ENCODE assay signal across 1 cellular context in the genomic region with DNA sequence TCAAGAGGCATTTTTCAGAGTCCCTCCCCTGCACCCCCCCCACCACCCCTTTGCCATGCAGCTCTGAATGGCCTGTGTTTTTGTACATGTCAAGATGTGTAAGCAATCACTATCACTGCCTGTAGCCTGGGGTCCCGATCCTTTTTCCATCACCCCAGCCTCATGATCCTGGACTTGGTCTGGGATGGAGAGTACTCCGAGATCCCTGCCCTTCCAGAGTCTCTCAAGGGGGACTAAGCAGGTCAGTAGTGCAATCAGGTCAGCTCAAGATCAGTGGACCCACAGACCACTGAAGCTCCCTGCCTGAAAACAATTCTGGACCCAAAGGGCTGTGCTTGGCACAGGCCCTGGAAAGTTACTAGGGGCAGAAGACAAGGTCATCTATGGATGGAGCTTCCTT.
TF ChIP-seq lines count a peak whose summit lies in the region.

No MANE protein-coding gene starts in this region.

TF ChIP-seq in HepG2, 621 proteins besides CTCF, POLR2A, EP300 and RAD21 (continued from another document):
- TF ChIP-seq, protein P1, sequence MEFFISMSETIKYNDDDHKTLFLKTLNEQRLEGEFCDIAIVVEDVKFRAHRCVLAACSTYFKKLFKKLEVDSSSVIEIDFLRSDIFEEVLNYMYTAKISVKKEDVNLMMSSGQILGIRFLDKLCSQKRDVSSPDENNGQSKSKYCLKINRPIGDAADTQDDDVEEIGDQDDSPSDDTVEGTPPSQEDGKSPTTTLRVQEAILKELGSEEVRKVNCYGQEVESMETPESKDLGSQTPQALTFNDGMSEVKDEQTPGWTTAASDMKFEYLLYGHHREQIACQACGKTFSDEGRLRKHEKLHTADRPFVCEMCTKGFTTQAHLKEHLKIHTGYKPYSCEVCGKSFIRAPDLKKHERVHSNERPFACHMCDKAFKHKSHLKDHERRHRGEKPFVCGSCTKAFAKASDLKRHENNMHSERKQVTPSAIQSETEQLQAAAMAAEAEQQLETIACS (CRISPR knock-in tag; IDR thresholded peaks at IDR 0.05), result no peak
- TF ChIP-seq GPN1 (CRISPR knock-in tag; IDR thresholded peaks at IDR 0.05; ENCODE audit: borderline replicate concordance) (no peak), ZNF788 (CRISPR knock-in tag; IDR thresholded peaks at IDR 0.05; ENCODE audit: borderline replicate concordance) (no peak), ASH2L (IDR thresholded peaks at IDR 0.05; ENCODE audit: insufficient read length, low read depth, low read length) (no peak), ZMYM3 (CRISPR knock-in tag; IDR thresholded peaks at IDR 0.05) (no peak), ATF7-NPFF (CRISPR knock-in tag; IDR thresholded peaks at IDR 0.05; ENCODE audit: low read depth) (no peak), THYN1 (CRISPR knock-in tag; IDR thresholded peaks at IDR 0.05; ENCODE audit: borderline replicate concordance, low read depth) (no peak), RNF2 (conservative IDR thresholded peaks at IDR 0.05; ENCODE audit: low read depth) (no peak), ZNF607 (CRISPR knock-in tag; IDR thresholded peaks at IDR 0.05; ENCODE audit: borderline replicate concordance) (no peak), HMG20A (CRISPR knock-in tag; IDR thresholded peaks at IDR 0.05; ENCODE audit: borderline replicate concordance) (no peak), ZNF333 (CRISPR knock-in tag; IDR thresholded peaks at IDR 0.05; ENCODE audit: borderline replicate concordance) (no peak)
- TF ChIP-seq, protein P2, sequence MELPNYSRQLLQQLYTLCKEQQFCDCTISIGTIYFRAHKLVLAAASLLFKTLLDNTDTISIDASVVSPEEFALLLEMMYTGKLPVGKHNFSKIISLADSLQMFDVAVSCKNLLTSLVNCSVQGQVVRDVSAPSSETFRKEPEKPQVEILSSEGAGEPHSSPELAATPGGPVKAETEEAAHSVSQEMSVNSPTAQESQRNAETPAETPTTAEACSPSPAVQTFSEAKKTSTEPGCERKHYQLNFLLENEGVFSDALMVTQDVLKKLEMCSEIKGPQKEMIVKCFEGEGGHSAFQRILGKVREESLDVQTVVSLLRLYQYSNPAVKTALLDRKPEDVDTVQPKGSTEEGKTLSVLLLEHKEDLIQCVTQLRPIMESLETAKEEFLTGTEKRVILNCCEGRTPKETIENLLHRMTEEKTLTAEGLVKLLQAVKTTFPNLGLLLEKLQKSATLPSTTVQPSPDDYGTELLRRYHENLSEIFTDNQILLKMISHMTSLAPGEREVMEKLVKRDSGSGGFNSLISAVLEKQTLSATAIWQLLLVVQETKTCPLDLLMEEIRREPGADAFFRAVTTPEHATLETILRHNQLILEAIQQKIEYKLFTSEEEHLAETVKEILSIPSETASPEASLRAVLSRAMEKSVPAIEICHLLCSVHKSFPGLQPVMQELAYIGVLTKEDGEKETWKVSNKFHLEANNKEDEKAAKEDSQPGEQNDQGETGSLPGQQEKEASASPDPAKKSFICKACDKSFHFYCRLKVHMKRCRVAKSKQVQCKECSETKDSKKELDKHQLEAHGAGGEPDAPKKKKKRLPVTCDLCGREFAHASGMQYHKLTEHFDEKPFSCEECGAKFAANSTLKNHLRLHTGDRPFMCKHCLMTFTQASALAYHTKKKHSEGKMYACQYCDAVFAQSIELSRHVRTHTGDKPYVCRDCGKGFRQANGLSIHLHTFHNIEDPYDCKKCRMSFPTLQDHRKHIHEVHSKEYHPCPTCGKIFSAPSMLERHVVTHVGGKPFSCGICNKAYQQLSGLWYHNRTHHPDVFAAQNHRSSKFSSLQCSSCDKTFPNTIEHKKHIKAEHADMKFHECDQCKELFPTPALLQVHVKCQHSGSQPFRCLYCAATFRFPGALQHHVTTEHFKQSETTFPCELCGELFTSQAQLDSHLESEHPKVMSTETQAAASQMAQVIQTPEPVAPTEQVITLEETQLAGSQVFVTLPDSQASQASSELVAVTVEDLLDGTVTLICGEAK (IDR thresholded peaks at IDR 0.05), result no peak
- TF ChIP-seq, protein P2 (CRISPR knock-in tag; IDR thresholded peaks at IDR 0.05), result no peak
- TF ChIP-seq, protein P3, sequence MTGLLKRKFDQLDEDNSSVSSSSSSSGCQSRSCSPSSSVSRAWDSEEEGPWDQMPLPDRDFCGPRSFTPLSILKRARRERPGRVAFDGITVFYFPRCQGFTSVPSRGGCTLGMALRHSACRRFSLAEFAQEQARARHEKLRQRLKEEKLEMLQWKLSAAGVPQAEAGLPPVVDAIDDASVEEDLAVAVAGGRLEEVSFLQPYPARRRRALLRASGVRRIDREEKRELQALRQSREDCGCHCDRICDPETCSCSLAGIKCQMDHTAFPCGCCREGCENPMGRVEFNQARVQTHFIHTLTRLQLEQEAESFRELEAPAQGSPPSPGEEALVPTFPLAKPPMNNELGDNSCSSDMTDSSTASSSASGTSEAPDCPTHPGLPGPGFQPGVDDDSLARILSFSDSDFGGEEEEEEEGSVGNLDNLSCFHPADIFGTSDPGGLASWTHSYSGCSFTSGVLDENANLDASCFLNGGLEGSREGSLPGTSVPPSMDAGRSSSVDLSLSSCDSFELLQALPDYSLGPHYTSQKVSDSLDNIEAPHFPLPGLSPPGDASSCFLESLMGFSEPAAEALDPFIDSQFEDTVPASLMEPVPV (CRISPR knock-in tag; IDR thresholded peaks at IDR 0.05), result no peak
- TF ChIP-seq, protein P4, sequence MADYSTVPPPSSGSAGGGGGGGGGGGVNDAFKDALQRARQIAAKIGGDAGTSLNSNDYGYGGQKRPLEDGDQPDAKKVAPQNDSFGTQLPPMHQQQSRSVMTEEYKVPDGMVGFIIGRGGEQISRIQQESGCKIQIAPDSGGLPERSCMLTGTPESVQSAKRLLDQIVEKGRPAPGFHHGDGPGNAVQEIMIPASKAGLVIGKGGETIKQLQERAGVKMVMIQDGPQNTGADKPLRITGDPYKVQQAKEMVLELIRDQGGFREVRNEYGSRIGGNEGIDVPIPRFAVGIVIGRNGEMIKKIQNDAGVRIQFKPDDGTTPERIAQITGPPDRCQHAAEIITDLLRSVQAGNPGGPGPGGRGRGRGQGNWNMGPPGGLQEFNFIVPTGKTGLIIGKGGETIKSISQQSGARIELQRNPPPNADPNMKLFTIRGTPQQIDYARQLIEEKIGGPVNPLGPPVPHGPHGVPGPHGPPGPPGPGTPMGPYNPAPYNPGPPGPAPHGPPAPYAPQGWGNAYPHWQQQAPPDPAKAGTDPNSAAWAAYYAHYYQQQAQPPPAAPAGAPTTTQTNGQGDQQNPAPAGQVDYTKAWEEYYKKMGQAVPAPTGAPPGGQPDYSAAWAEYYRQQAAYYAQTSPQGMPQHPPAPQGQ (CRISPR knock-in tag; IDR thresholded peaks at IDR 0.05; ENCODE audit: borderline replicate concordance), result no peak
- TF ChIP-seq, protein P5, sequence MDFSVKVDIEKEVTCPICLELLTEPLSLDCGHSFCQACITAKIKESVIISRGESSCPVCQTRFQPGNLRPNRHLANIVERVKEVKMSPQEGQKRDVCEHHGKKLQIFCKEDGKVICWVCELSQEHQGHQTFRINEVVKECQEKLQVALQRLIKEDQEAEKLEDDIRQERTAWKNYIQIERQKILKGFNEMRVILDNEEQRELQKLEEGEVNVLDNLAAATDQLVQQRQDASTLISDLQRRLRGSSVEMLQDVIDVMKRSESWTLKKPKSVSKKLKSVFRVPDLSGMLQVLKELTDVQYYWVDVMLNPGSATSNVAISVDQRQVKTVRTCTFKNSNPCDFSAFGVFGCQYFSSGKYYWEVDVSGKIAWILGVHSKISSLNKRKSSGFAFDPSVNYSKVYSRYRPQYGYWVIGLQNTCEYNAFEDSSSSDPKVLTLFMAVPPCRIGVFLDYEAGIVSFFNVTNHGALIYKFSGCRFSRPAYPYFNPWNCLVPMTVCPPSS (IDR thresholded peaks at IDR 0.05), result no peak
TF ChIP-seq in HepG2: peak in this region for 0.
